ENCODE assay signal across 10 cellular contexts in genomic region chr1:150273310-150273709, GRCh38. TPM values are rescaled to one million over a fixed set of nuclear protein-coding genes. Genes with fewer than 3 reads are reported as not detected.
DNase-seq lines count a peak whose midpoint lies in the region; ATAC-seq and TF ChIP-seq lines count a peak whose summit lies in the region.
"Had no signal": no experiment of that assay in that cellular context is flagged by ENCODE, and none has a peak within 500 bp of the region (broad histone marks: within the 10 kb centered on the region; RNA-seq: fewer than 3 reads in every experiment).

No MANE protein-coding gene starts in this region.

- no peak for TF ChIP-seq CTCF in right atrium auricular region (IDR thresholded peaks at IDR 0.05)

- H3K4me1 ChIP-seq in right atrium auricular region (peaks cover 0 to 30% of the 10 kb centered on the region in 2 donors), ectodermal cell (ENCODE audit: control insufficient read depth, insufficient read depth, low read length) (peaks cover 12% of the 10 kb centered on the region), muscle layer of duodenum (ENCODE audit: control insufficient read depth in 1 of 2, insufficient read depth in 2 of 2, low read length in 2 of 2) (peaks cover 0 to 16% of the 10 kb centered on the region in 2 donors), aorta (ENCODE audit: control insufficient read depth in 1 of 2, insufficient read depth in 2 of 2, low read length in 2 of 2) (peaks cover 0 to 4% of the 10 kb centered on the region in 2 donors)

- H3K9me3 ChIP-seq in right atrium auricular region = no peaks in the 10 kb centered on the region
- H3K9me3 ChIP-seq in ectodermal cell (ENCODE audit: control insufficient read depth, low read length) = no peaks in the 10 kb centered on the region
- H3K9me3 ChIP-seq in muscle layer of duodenum (ENCODE audit: control insufficient read depth in 1 of 2, low read length in 2 of 2) = no peaks in the 10 kb centered on the region
- H3K9me3 ChIP-seq in aorta (ENCODE audit: control insufficient read depth, low read length) = no peaks in the 10 kb centered on the region

- H3K27me3 ChIP-seq in right atrium auricular region (no peaks in the 10 kb centered on the region), ectodermal cell (ENCODE audit: control insufficient read depth, insufficient read depth, low read length, poor library complexity, severe bottlenecking) (no peaks in the 10 kb centered on the region), muscle layer of duodenum (ENCODE audit: low read depth, low read length) (no peaks in the 10 kb centered on the region), aorta (ENCODE audit: control insufficient read depth in 1 of 2, insufficient read depth in 2 of 2, low read length in 1 of 2) (no peaks in the 10 kb centered on the region)

- H3K36me3 ChIP-seq in right atrium auricular region = no peaks in the 10 kb centered on the region
- peaks cover 6% of the 10 kb centered on the region for H3K36me3 ChIP-seq in ectodermal cell (ENCODE audit: control insufficient read depth, insufficient read depth, low read length)
- no peaks in the 10 kb centered on the region for H3K36me3 ChIP-seq in muscle layer of duodenum (ENCODE audit: control insufficient read depth in 1 of 2, insufficient read depth in 2 of 2, low read length in 2 of 2)
- peaks cover 0 to 3% of the 10 kb centered on the region in 2 donors for H3K36me3 ChIP-seq in aorta (ENCODE audit: control insufficient read depth in 1 of 2, insufficient read depth in 2 of 2, low read length in 1 of 2)

- H3K4me3 ChIP-seq in right atrium auricular region = peak overlapping the region in 1 of 2 donors; percentile 37
- H3K4me3 ChIP-seq in ectodermal cell (ENCODE audit: insufficient read depth, low read depth, low read length) = peak overlapping the region; percentile 55
- peak overlapping the region; percentile 44 to 55 for H3K4me3 ChIP-seq in muscle layer of duodenum (ENCODE audit: low read depth in 1 of 2, low read length in 2 of 2)
- peak overlapping the region; percentile 41 to 49 for H3K4me3 ChIP-seq in aorta (ENCODE audit: low read length in 2 of 2)

- ATAC-seq in left ventricle myocardium superior = no peak
- no peak for ATAC-seq in aorta (ENCODE audit: low FRiP score)

- 93 to 97% methylated on average over 1 of the region's 1 CpG for WGBS in ectodermal cell, 2 experiments
- 3 to 7% methylated on average over 1 of the region's 1 CpG for WGBS in aorta, 2 donors

- DNase-seq in right atrium auricular region (ENCODE audit: low spot score) (no peak), left ventricle myocardium superior (no peak), aorta (no peak), mucosa of gallbladder (ENCODE audit: low spot score) (no peak), C1 segment of cervical spinal cord (lab: John Stamatoyannopoulos, UW) (no peak)
- DNase-seq in activated CD4-positive, CD25-positive, alpha-beta regulatory T cell treated with anti-CD3 and anti-CD28 coated beads, Interleukin-2, amount 50 U/mL, for 72 hours = no peak
- DNase-seq: effector CD4-positive, alpha-beta T cell had no signal

- H3K27ac ChIP-seq in right atrium auricular region (peak overlapping the region; percentile 57 to 65), ectodermal cell (ENCODE audit: insufficient read depth, low read depth, low read length, poor library complexity, severe bottlenecking) (no peak overlapping the region), muscle layer of duodenum (ENCODE audit: low read length) (peak overlapping the region; percentile 36), aorta (ENCODE audit: low read depth in 1 of 2, low read length in 2 of 2) (peak overlapping the region; percentile 67 to 73)

- intact Hi-C loops in left ventricle myocardium superior (cut with micrococcal nuclease) = no loop called here
- intact Hi-C loops in aorta (cut with DNase I) = no loop called here

RNA-seq across cellular contexts. Expression of gene C1orf54, which starts 0.7 kb away (rescaled TPM):
- total RNA-seq in right atrium auricular region (10 to 100 TPM in 1 of 2 donors, 1 to 10 TPM in 1; 9.6 to 10.0 TPM), left ventricle myocardium superior (9.8 TPM), aorta (10 to 100 TPM; 33.0 to 34.9 TPM), mucosa of gallbladder (26.8 TPM)
- polyA plus RNA-seq in ectodermal cell (2013, experiment 1 of 4) = 39.0 TPM
- polyA plus RNA-seq in ectodermal cell (2013, experiment 2 of 4) = 39.0 TPM
- 43.1 TPM for polyA plus RNA-seq in ectodermal cell (2013, experiment 3 of 4)
- polyA plus RNA-seq in ectodermal cell (2013, experiment 4 of 4) = 42.0 TPM
- 100 to 1,000 TPM; 102 to 278 TPM for polyA plus RNA-seq in aorta

RNA-seq across cellular contexts. Expression of gene APH1A, which starts 4.5 kb away (rescaled TPM):
- total RNA-seq in right atrium auricular region (10 to 100 TPM; 60.6 to 64.9 TPM), left ventricle myocardium superior (58.5 TPM), aorta (10 to 100 TPM; 69.9 to 82.9 TPM), mucosa of gallbladder (145 TPM)
- 112 TPM for polyA plus RNA-seq in ectodermal cell (2013, experiment 1 of 4)
- polyA plus RNA-seq in ectodermal cell (2013, experiment 2 of 4) = 116 TPM
- 80.7 TPM for polyA plus RNA-seq in ectodermal cell (2013, experiment 3 of 4)
- polyA plus RNA-seq in ectodermal cell (2013, experiment 4 of 4) = 96.0 TPM
- 10 to 100 TPM; 67.8 to 75.8 TPM for polyA plus RNA-seq in aorta

RNA-seq across cellular contexts. Expression of gene CIART, which starts 9.0 kb away (rescaled TPM):
- total RNA-seq in right atrium auricular region = 1 to 10 TPM; 4.0 to 4.2 TPM
- 15.4 TPM for total RNA-seq in left ventricle myocardium superior
- 12.6 TPM for polyA plus RNA-seq in ectodermal cell (2013, experiment 1 of 4)
- polyA plus RNA-seq in ectodermal cell (2013, experiment 2 of 4) = 10.2 TPM
- polyA plus RNA-seq in ectodermal cell (2013, experiment 3 of 4) = 12.8 TPM
- 15.8 TPM for polyA plus RNA-seq in ectodermal cell (2013, experiment 4 of 4)
- total RNA-seq in aorta = 1 to 10 TPM; 3.0 to 6.6 TPM
- polyA plus RNA-seq in aorta = 10 to 100 TPM in 1 of 2 donors, 1 to 10 TPM in 1; 5.3 to 18.0 TPM
- total RNA-seq in mucosa of gallbladder = 7.7 TPM

RNA-seq across cellular contexts. Expression of gene CA14, which starts 15.7 kb away (rescaled TPM):
- 1 to 10 TPM; 4.2 to 5.7 TPM for total RNA-seq in right atrium auricular region
- total RNA-seq in left ventricle myocardium superior = 22.8 TPM
- polyA plus RNA-seq in ectodermal cell (2013, experiment 1 of 4) = 90.5 TPM
- polyA plus RNA-seq in ectodermal cell (2013, experiment 2 of 4) = 92.7 TPM
- polyA plus RNA-seq in ectodermal cell (2013, experiment 3 of 4) = 88.7 TPM
- polyA plus RNA-seq in ectodermal cell (2013, experiment 4 of 4) = 105 TPM
- not detected for total RNA-seq in aorta
- not detected for polyA plus RNA-seq in aorta
- 2.4 TPM for total RNA-seq in mucosa of gallbladder
- total RNA-seq: kidney epithelial cell had no signal

RNA-seq across cellular contexts. Expression of gene MRPS21, which starts 20.4 kb away (rescaled TPM):
- total RNA-seq in right atrium auricular region (10 to 100 TPM; 45.5 to 45.9 TPM), left ventricle myocardium superior (72.3 TPM), aorta (10 to 100 TPM; 39.6 to 44.9 TPM), mucosa of gallbladder (58.9 TPM)
- 103 TPM for polyA plus RNA-seq in ectodermal cell (2013, experiment 1 of 4)
- polyA plus RNA-seq in ectodermal cell (2013, experiment 2 of 4) = 94.5 TPM
- 92.0 TPM for polyA plus RNA-seq in ectodermal cell (2013, experiment 3 of 4)
- polyA plus RNA-seq in ectodermal cell (2013, experiment 4 of 4) = 102 TPM
- 10 to 100 TPM; 91.9 to 98.9 TPM for polyA plus RNA-seq in aorta
